Comparison of ENCODE assay signal across 8 cellular contexts in the genomic region with DNA sequence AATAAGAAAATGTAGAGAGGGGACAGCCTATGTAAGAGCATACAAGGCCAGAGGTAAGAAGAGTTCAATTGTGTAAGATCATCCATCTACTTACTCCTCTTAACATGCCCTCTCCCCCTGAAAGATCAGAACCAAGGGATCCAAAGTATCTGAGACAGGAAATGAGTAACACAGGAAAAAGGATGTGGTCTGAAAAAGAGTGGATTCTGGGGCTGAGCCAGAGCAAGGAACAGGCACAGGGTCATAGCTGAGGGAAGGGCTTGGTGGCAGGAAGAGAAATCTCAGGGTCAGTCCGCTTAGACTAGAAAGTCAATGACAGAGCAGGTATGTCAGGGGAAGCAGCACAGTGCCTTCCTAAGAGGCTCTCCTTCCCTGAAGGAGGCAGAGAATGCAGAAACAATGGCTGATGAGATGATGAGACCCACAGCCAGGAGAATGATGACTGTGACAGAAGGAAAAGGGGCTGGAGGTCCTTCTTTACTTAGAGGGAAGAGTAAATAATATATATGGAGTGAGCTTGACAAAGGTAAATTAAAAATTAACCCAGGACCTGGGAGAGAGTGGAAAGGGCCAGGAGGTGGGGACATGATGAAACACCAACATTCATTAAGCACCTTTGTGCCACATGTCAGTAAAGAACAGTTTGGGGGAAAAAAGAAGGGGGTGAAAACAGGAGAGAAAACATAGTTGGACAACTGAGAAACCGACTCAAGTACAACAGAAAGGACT. TPM values are rescaled to one million over a fixed set of nuclear protein-coding genes. Genes with fewer than 3 reads are reported as not detected.
A peak's percentile ranks its signal among the peaks of the same experiment; 100 is the strongest.
DNase-seq lines count a peak whose midpoint lies in the region; ATAC-seq and TF ChIP-seq lines count a peak whose summit lies in the region.

No MANE protein-coding gene starts in this region.

- H3K36me3 Mint-ChIP-seq in activated CD4-positive, alpha-beta memory T cell treated with anti-CD3 and anti-CD28 coated beads for 36 hours: peaks cover 12% of the 10 kb centered on the region
- H3K36me3 Mint-ChIP-seq in progenitor cell of endocrine pancreas (ENCODE audit: insufficient read depth): peaks cover 3% of the 10 kb centered on the region

- H3K9me3 Mint-ChIP-seq in activated CD4-positive, alpha-beta memory T cell treated with anti-CD3 and anti-CD28 coated beads for 36 hours: no peaks in the 10 kb centered on the region
- no peaks in the 10 kb centered on the region for H3K9me3 Mint-ChIP-seq in progenitor cell of endocrine pancreas (ENCODE audit: low read depth)

- no peak for TF ChIP-seq CTCF in progenitor cell of endocrine pancreas (IDR thresholded peaks at IDR 0.05; ENCODE audit: unreplicated experiment)

- POLR2A ChIA-PET in activated CD4-positive, alpha-beta memory T cell treated with anti-CD3 and anti-CD28 coated beads for 36 hours (lab: Charles Lee): no interaction called here

- H3K27ac Mint-ChIP-seq in activated CD4-positive, alpha-beta memory T cell treated with anti-CD3 and anti-CD28 coated beads for 36 hours: peak overlapping the region; percentile 11
- peak overlapping the region; percentile 95 for H3K27ac Mint-ChIP-seq in progenitor cell of endocrine pancreas

- H3K27me3 Mint-ChIP-seq in activated CD4-positive, alpha-beta memory T cell treated with anti-CD3 and anti-CD28 coated beads for 36 hours: no peaks in the 10 kb centered on the region
- H3K27me3 Mint-ChIP-seq in progenitor cell of endocrine pancreas: no peaks in the 10 kb centered on the region

- ATAC-seq in GM18873 (IDR thresholded peaks at IDR 0.05; ENCODE audit: low FRiP score, unreplicated experiment): no peak

- peak; percentile 91 for DNase-seq in ACHN
- peak; percentile 81 for DNase-seq in HT-29 (ENCODE audit: low spot score)
- DNase-seq in activated CD4-positive, alpha-beta memory T cell treated with anti-CD3 and anti-CD28 coated beads for 36 hours: peak; percentile 20
- peak; percentile 74 for DNase-seq in glomerular endothelial cell (ENCODE audit: extremely low read depth, low read depth, low spot score)
- no peak for DNase-seq in progenitor cell of endocrine pancreas (ENCODE audit: low spot score, unreplicated experiment)
- no peak for DNase-seq in stimulated activated naive CD4-positive, alpha-beta T cell treated with Interleukin-2 at 50 U/mL for 16 hours (lab: John Stamatoyannopoulos, UW)
- DNase-seq in central memory CD4-positive, alpha-beta T cell: no peak

- H3K4me3 Mint-ChIP-seq in activated CD4-positive, alpha-beta memory T cell treated with anti-CD3 and anti-CD28 coated beads for 36 hours: peak overlapping the region; percentile 44
- peak overlapping the region; percentile 83 for H3K4me3 Mint-ChIP-seq in progenitor cell of endocrine pancreas (ENCODE audit: low read depth)

- in situ Hi-C loops in ACHN (cut with HindIII; ENCODE audit: low pct_ligation_motif_present, low pct_unique_long_range_greater_than_20kb, low sequenced_read_pairs): no loop called here

- peaks cover 53% of the 10 kb centered on the region for H3K4me1 Mint-ChIP-seq in activated CD4-positive, alpha-beta memory T cell treated with anti-CD3 and anti-CD28 coated beads for 36 hours (ENCODE audit: low read depth)
- H3K4me1 Mint-ChIP-seq in progenitor cell of endocrine pancreas (ENCODE audit: low read depth): peaks cover 68% of the 10 kb centered on the region

- CTCF ChIA-PET in activated CD4-positive, alpha-beta memory T cell treated with anti-CD3 and anti-CD28 coated beads for 36 hours (lab: Charles Lee): interaction anchor here (0.8 to 2.2 kb wide), 4 partner anchors 49 to 220 kb away, joined by 3 to 5 read pairs (median 4); no protein-coding TSS in a partner anchor

- intact Hi-C loops in activated CD4-positive, alpha-beta memory T cell treated with anti-CD3 and anti-CD28 coated beads for 36 hours (cut with micrococcal nuclease): loop anchor here (5.0 kb wide), 4 partner anchors 50 to 695 kb away; a partner anchor contains a TSS

RNA-seq across cellular contexts. Expression of a gene that starts 26.2 kb away (rescaled TPM):
- total RNA-seq in HT-29 (2014; rRNA removed; shearing (Covaris generic)): 0.10 and 1.0 TPM in 2 replicates
- total RNA-seq in activated CD4-positive, alpha-beta memory T cell treated with anti-CD3 and anti-CD28 coated beads for 36 hours: not detected
- total RNA-seq in glomerular endothelial cell (not detected in 2 replicates), progenitor cell of endocrine pancreas (0.29 and 0.40 TPM in 2 replicates)

Comparison
In these comparisons a context has a peak if more than half of its experiments do, and no peak if none do; other contexts are left out.
1. DNase-seq: peak in ACHN (single experiment), HT-29 (single experiment), activated CD4-positive, alpha-beta memory T cell treated with anti-CD3 and anti-CD28 coated beads for 36 hours (single experiment) and glomerular endothelial cell (single experiment); none in progenitor cell of endocrine pancreas (single experiment), stimulated activated naive CD4-positive, alpha-beta T cell treated with Interleukin-2 at 50 U/mL for 16 hours (single experiment) and central memory CD4-positive, alpha-beta T cell (single experiment).